Comparison of ENCODE assay signal across 1 cellular context in the genomic region with DNA sequence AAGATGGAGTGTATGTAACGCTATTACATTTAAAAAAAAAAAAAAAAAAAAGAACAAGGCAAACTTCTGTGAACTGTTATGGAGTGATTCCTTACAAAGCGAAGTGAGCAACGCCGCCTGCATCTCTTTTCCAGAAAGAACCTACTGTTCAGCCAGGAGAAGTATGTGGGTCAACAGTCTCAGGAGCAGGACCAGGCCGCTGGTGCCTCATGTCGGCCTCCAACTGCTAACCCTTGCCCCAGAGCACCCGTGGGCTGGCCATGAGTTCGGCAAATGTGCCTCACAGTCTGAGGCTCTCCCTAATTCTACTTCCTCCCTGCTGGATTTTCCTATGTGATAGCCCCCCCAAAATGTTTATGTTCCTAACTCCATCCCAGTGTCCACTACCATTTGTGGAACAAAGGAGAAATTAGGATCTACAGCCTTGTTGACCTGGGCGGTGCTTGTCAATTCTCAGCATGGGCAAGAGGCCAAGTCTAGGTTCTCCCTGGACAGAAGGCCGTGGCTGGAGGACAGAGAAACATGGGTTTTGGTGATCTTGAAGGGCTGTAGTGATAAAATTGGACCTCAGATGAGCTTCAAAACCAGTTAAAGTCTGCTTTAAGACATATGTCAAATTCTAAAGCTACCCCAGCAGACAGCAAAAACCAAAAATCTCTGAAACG.
TF ChIP-seq lines count a peak whose summit lies in the region.

No MANE protein-coding gene starts in this region.

TF ChIP-seq in HepG2, 621 proteins besides CTCF, POLR2A, EP300 and RAD21:
- TF ChIP-seq NFE2 (CRISPR knock-in tag; IDR thresholded peaks at IDR 0.05) (no peak), EHMT2 (IDR thresholded peaks at IDR 0.05; ENCODE audit: borderline replicate concordance, low read depth, low read length) (no peak), ZNF263 (CRISPR knock-in tag; IDR thresholded peaks at IDR 0.05) (no peak), XBP1 (CRISPR knock-in tag; IDR thresholded peaks at IDR 0.05) (no peak), FOXM1 (CRISPR knock-in tag; IDR thresholded peaks at IDR 0.05) (no peak), ZNF207 (IDR thresholded peaks at IDR 0.05; ENCODE audit: borderline replicate concordance) (no peak), GTF2F1 (IDR thresholded peaks at IDR 0.05; ENCODE audit: low read length) (no peak), JUND (CRISPR knock-in tag; IDR thresholded peaks at IDR 0.05) (no peak), ZC3H4 (CRISPR knock-in tag; IDR thresholded peaks at IDR 0.05; ENCODE audit: borderline replicate concordance) (no peak), ZFP36L1 (CRISPR knock-in tag; IDR thresholded peaks at IDR 0.05) (no peak), RCOR2 (CRISPR knock-in tag; IDR thresholded peaks at IDR 0.05) (0 out of 2 replicates have a peak, but pooled peaks have one; percentile 11), ZBTB21 (CRISPR knock-in tag; IDR thresholded peaks at IDR 0.05) (no peak), ZBTB38 (CRISPR knock-in tag; IDR thresholded peaks at IDR 0.05) (peak; percentile 72; the same call in 1 of the 2 replicates), SALL1 (CRISPR knock-in tag; IDR thresholded peaks at IDR 0.05) (peak; percentile 40; the same call in 1 of the 2 replicates), MAF1 (CRISPR knock-in tag; IDR thresholded peaks at IDR 0.05; ENCODE audit: borderline replicate concordance) (no peak), ZNF850 (CRISPR knock-in tag; conservative IDR thresholded peaks at IDR 0.05) (no peak), ZNF430 (CRISPR knock-in tag; IDR thresholded peaks at IDR 0.05) (no peak), MED13 (CRISPR knock-in tag; IDR thresholded peaks at IDR 0.05) (no peak), GPN1 (CRISPR knock-in tag; IDR thresholded peaks at IDR 0.05; ENCODE audit: borderline replicate concordance) (no peak), ZNF879 (CRISPR knock-in tag; IDR thresholded peaks at IDR 0.05) (no peak), AHR (CRISPR knock-in tag; IDR thresholded peaks at IDR 0.05) (no peak), POLR2G (IDR thresholded peaks at IDR 0.05; ENCODE audit: low read depth, low read length) (no peak), EZH2 (conservative IDR thresholded peaks at IDR 0.05; ENCODE audit: low read depth, low read length) (no peak), SATB2 (CRISPR knock-in tag; IDR thresholded peaks at IDR 0.05) (no peak), SETDB1 (CRISPR knock-in tag; IDR thresholded peaks at IDR 0.05; ENCODE audit: borderline replicate concordance) (no peak), SP5 (CRISPR knock-in tag; IDR thresholded peaks at IDR 0.05; ENCODE audit: borderline replicate concordance, low read depth) (0 out of 2 replicates have a peak, but pooled peaks have one; percentile 10), NCOA2 (CRISPR knock-in tag; IDR thresholded peaks at IDR 0.05) (0 out of 2 replicates have a peak, but pooled peaks have one; percentile 1), SP2 (CRISPR knock-in tag; IDR thresholded peaks at IDR 0.05) (no peak), FIP1L1 (IDR thresholded peaks at IDR 0.05; ENCODE audit: borderline replicate concordance, insufficient read depth, low read depth, low read length) (no peak), KDM2A (CRISPR knock-in tag; IDR thresholded peaks at IDR 0.05; ENCODE audit: borderline replicate concordance, low read depth) (no peak), ZMYM3 (CRISPR knock-in tag; IDR thresholded peaks at IDR 0.05) (no peak), ZMAT3 (CRISPR knock-in tag; conservative IDR thresholded peaks at IDR 0.05) (0 out of 2 replicates have a peak, but pooled peaks have one; percentile 46), ZNF782 (CRISPR knock-in tag; IDR thresholded peaks at IDR 0.05; ENCODE audit: borderline replicate concordance) (no peak), PRPF4 (IDR thresholded peaks at IDR 0.05; ENCODE audit: low read depth, low read length, poor library complexity, severe bottlenecking) (no peak), HHEX (CRISPR knock-in tag; IDR thresholded peaks at IDR 0.05) (no peak)
- TF ChIP-seq, protein P1, sequence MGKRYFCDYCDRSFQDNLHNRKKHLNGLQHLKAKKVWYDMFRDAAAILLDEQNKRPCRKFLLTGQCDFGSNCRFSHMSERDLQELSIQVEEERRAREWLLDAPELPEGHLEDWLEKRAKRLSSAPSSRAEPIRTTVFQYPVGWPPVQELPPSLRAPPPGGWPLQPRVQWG (CRISPR knock-in tag; IDR thresholded peaks at IDR 0.05; ENCODE audit: borderline replicate concordance, low read depth), result no peak
- TF ChIP-seq, protein P2, sequence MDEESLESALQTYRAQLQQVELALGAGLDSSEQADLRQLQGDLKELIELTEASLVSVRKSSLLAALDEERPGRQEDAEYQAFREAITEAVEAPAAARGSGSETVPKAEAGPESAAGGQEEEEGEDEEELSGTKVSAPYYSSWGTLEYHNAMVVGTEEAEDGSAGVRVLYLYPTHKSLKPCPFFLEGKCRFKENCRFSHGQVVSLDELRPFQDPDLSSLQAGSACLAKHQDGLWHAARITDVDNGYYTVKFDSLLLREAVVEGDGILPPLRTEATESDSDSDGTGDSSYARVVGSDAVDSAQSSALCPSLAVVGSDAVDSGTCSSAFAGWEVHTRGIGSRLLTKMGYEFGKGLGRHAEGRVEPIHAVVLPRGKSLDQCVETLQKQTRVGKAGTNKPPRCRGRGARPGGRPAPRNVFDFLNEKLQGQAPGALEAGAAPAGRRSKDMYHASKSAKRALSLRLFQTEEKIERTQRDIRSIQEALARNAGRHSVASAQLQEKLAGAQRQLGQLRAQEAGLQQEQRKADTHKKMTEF (CRISPR knock-in tag; IDR thresholded peaks at IDR 0.05), result no peak
- TF ChIP-seq, protein P3, sequence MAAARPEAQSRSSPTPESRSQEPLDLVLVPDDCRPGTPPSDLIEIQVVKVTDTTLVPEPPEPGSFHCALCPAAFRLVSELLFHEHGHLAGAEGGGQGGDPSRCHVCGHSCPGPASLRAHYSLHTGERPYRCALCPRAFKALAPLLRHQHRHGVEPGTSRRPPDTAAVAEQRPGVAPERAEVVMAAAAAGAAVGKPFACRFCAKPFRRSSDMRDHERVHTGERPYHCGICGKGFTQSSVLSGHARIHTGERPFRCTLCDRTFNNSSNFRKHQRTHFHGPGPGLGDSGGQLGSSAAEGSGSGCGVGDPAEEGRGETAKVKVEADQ (CRISPR knock-in tag; IDR thresholded peaks at IDR 0.05; ENCODE audit: borderline replicate concordance), result no peak
- TF ChIP-seq, protein P4, sequence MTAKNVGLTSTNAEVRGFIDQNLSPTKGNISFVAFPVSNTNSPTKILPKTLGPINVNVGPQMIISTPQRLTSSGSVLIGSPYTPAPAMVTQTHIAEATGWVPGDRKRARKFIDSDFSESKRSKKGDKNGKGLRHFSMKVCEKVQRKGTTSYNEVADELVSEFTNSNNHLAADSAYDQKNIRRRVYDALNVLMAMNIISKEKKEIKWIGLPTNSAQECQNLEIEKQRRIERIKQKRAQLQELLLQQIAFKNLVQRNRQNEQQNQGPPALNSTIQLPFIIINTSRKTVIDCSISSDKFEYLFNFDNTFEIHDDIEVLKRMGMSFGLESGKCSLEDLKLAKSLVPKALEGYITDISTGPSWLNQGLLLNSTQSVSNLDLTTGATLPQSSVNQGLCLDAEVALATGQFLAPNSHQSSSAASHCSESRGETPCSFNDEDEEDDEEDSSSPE (CRISPR knock-in tag; IDR thresholded peaks at IDR 0.05), result no peak
- TF ChIP-seq, protein P5, sequence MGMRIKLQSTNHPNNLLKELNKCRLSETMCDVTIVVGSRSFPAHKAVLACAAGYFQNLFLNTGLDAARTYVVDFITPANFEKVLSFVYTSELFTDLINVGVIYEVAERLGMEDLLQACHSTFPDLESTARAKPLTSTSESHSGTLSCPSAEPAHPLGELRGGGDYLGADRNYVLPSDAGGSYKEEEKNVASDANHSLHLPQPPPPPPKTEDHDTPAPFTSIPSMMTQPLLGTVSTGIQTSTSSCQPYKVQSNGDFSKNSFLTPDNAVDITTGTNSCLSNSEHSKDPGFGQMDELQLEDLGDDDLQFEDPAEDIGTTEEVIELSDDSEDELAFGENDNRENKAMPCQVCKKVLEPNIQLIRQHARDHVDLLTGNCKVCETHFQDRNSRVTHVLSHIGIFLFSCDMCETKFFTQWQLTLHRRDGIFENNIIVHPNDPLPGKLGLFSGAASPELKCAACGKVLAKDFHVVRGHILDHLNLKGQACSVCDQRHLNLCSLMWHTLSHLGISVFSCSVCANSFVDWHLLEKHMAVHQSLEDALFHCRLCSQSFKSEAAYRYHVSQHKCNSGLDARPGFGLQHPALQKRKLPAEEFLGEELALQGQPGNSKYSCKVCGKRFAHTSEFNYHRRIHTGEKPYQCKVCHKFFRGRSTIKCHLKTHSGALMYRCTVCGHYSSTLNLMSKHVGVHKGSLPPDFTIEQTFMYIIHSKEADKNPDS (CRISPR knock-in tag; IDR thresholded peaks at IDR 0.05), result no peak
- TF ChIP-seq, protein P6, sequence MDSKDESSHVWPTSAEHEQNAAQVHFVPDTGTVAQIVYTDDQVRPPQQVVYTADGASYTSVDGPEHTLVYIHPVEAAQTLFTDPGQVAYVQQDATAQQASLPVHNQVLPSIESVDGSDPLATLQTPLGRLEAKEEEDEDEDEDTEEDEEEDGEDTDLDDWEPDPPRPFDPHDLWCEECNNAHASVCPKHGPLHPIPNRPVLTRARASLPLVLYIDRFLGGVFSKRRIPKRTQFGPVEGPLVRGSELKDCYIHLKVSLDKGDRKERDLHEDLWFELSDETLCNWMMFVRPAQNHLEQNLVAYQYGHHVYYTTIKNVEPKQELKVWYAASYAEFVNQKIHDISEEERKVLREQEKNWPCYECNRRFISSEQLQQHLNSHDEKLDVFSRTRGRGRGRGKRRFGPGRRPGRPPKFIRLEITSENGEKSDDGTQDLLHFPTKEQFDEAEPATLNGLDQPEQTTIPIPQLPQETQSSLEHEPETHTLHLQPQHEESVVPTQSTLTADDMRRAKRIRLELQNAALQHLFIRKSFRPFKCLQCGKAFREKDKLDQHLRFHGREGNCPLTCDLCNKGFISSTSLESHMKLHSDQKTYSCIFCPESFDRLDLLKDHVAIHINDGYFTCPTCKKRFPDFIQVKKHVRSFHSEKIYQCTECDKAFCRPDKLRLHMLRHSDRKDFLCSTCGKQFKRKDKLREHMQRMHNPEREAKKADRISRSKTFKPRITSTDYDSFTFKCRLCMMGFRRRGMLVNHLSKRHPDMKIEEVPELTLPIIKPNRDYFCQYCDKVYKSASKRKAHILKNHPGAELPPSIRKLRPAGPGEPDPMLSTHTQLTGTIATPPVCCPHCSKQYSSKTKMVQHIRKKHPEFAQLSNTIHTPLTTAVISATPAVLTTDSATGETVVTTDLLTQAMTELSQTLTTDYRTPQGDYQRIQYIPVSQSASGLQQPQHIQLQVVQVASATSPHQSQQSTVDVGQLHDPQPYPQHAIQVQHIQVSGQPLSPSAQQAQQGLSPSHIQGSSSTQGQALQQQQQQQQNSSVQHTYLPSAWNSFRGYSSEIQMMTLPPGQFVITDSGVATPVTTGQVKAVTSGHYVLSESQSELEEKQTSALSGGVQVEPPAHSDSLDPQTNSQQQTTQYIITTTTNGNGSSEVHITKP (CRISPR knock-in tag; IDR thresholded peaks at IDR 0.05; ENCODE audit: low read depth), result no peak
- TF ChIP-seq, protein P7, sequence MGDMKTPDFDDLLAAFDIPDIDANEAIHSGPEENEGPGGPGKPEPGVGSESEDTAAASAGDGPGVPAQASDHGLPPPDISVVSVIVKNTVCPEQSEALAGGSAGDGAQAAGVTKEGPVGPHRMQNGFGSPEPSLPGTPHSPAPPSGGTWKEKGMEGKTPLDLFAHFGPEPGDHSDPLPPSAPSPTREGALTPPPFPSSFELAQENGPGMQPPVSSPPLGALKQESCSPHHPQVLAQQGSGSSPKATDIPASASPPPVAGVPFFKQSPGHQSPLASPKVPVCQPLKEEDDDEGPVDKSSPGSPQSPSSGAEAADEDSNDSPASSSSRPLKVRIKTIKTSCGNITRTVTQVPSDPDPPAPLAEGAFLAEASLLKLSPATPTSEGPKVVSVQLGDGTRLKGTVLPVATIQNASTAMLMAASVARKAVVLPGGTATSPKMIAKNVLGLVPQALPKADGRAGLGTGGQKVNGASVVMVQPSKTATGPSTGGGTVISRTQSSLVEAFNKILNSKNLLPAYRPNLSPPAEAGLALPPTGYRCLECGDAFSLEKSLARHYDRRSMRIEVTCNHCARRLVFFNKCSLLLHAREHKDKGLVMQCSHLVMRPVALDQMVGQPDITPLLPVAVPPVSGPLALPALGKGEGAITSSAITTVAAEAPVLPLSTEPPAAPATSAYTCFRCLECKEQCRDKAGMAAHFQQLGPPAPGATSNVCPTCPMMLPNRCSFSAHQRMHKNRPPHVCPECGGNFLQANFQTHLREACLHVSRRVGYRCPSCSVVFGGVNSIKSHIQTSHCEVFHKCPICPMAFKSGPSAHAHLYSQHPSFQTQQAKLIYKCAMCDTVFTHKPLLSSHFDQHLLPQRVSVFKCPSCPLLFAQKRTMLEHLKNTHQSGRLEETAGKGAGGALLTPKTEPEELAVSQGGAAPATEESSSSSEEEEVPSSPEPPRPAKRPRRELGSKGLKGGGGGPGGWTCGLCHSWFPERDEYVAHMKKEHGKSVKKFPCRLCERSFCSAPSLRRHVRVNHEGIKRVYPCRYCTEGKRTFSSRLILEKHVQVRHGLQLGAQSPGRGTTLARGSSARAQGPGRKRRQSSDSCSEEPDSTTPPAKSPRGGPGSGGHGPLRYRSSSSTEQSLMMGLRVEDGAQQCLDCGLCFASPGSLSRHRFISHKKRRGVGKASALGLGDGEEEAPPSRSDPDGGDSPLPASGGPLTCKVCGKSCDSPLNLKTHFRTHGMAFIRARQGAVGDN (CRISPR knock-in tag; IDR thresholded peaks at IDR 0.05), result peak; percentile 60
